26 cellular contexts compared by ENCODE assay signal in genomic region chr17:18309202-18309601, GRCh38.
"Had no signal": no experiment of that assay in that cellular context is flagged by ENCODE, and none has a peak within 500 bp of the region (broad histone marks: within the 10 kb centered on the region; RNA-seq: fewer than 3 reads in every experiment).

No MANE protein-coding gene starts in this region.

- H3K27ac ChIP-seq: neutrophil, ovary, parathyroid adenoma, psoas muscle, right lobe of liver, sigmoid colon, stomach, suprapubic skin, testis, tibial artery, transverse colon, upper lobe of right lung, uterus had no signal

- H3K9ac ChIP-seq: parathyroid adenoma had no signal

- H3K9me3 ChIP-seq: neutrophil, ovary, psoas muscle, right lobe of liver, sigmoid colon, stomach, suprapubic skin, testis, tibial artery, transverse colon, upper lobe of right lung, uterus had no signal

- H2AFZ ChIP-seq: parathyroid adenoma had no signal

- H3K27me3 ChIP-seq: neutrophil, ovary, right lobe of liver, sigmoid colon, stomach, suprapubic skin, testis, tibial artery, transverse colon, upper lobe of right lung, uterus had no signal

- H3K4me1 ChIP-seq: parathyroid adenoma, uterus had no signal

- DNase-seq: naive B cell; naive thymus-derived CD8-positive, alpha-beta T cell; nephron progenitor cell; nucleus accumbens; ovary; right cardiac atrium; right lobe of liver; sigmoid colon; small intestine; stimulated activated CD4-positive, alpha-beta T cell treated with anti-CD3 and anti-CD28 coated beads, Interleukin-12 subunit alpha, Interleukin-12 subunit beta, amount 100 ng/mL, for 4 hours; stimulated activated CD4-positive, alpha-beta T cell treated with anti-CD3 and anti-CD28 coated beads, Interleukin-2, amount 100 ng/mL, for 24 hours; stimulated activated CD4-positive, alpha-beta T cell treated with anti-CD3 and anti-CD28 coated beads, Interleukin-2, amount 100 ng/mL, for 48 hours; stimulated activated CD4-positive, alpha-beta T cell treated with anti-CD3 and anti-CD28 coated beads, Interleukin-4, amount 100 ng/mL, for 24 hours; stimulated activated naive B cell treated with anti-CD40 and anti-IgM and Interleukin-4, amounts not matched to agents 10 μg/mL and 1 μg/mL and 100 μg/mL, for 72 hours; stimulated activated naive CD4-positive, alpha-beta T cell treated with Interleukin-2 at 50 U/mL for 16 hours; stomach; substantia nigra; testis; tibial artery; transverse colon; upper lobe of right lung; uterus had no signal

- H3K4me3 ChIP-seq: ovary, psoas muscle, right lobe of liver, sigmoid colon, stomach, suprapubic skin, testis, tibial artery, transverse colon, upper lobe of right lung, uterus had no signal

- H3K36me3 ChIP-seq: ovary, uterus had no signal
